Comparison of ENCODE assay signal across 8 cellular contexts in the genomic region with DNA sequence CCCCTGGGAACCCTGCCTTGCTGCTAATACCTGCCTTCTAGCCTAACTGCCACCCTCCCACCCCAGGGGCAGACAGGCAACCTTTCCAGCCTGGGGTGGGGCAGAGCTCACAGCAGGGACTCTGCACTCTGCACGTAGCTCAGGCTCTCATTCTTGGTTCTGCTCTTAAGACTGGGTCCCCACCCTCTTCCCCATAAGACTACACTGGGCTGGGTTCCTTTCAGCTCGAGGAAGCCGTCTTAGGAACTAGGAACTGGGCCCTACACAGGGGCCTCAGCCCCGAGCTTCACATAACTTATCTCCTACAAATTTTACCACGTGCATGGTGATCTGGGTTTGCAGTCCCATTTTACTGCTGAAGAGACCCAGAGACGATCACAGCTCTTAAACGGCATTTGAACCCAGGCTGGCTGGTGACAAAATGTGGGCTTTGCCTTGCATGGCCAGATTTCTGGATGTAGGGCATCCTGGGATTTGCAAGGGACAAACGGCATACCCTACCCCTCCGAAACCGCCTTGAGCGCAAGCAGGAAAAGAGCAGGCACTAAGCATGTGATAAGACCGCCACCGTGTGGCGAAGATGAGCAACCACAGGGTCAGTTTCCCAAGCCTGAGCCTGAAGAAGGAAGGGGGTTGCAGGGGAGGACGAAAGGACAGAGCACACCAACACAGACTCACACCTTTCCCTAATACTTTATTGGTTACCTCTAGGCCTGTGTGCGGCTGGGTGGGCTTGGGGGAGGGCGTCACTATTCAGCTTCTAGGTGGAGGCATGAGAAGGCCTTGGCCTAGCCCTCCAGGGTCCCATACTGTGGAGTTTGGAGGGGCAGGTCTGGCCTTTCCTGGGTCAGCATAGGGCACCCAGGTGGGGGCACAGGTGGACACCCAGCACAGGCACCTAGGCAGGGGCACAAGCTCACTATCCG. TPM values are rescaled to one million over a fixed set of nuclear protein-coding genes. Genes with fewer than 3 reads are reported as not detected.
DNase-seq lines count a peak whose midpoint lies in the region; ATAC-seq and TF ChIP-seq lines count a peak whose summit lies in the region.

No MANE protein-coding gene starts in this region.

- POLR2A ChIA-PET in CD4-positive, alpha-beta memory T cell (lab: Charles Lee; ENCODE audit: partially characterized antibody) = interaction anchor here (0.6 to 20.0 kb wide), 11 partner anchors 9 to 115 kb away, joined by 3 to 1162 read pairs (median 11); a partner anchor contains a TSS
- POLR2A ChIA-PET in OCI-LY7 (lab: Charles Lee) = no interaction called here

- H3K9me2 ChIP-seq in OCI-LY7 (ENCODE audit: insufficient read depth, low read length) = no peaks in the 10 kb centered on the region

- peaks cover 7 to 31% of the 10 kb centered on the region in 2 donors for H3K36me3 Mint-ChIP-seq in CD4-positive, alpha-beta memory T cell
- peaks cover 1% of the 10 kb centered on the region for H3K36me3 Mint-ChIP-seq in IgD-negative memory B cell
- H3K36me3 Mint-ChIP-seq in activated T-cell treated with anti-CD3 and anti-CD28 coated beads, Interleukin-2, amount 50 U/mL, for 24 hours (ENCODE audit: low read depth) = peaks cover 72% of the 10 kb centered on the region

- H3K9me3 Mint-ChIP-seq in CD4-positive, alpha-beta memory T cell = peaks cover 0 to 22% (median 0%) of the 10 kb centered on the region in 8 donors
- H3K9me3 Mint-ChIP-seq in IgD-negative memory B cell = peaks cover 0 to 2% (median 0%) of the 10 kb centered on the region in 3 donors
- no peaks in the 10 kb centered on the region for H3K9me3 Mint-ChIP-seq in activated T-cell treated with anti-CD3 and anti-CD28 coated beads, Interleukin-2, amount 50 U/mL, for 24 hours

- H3K27ac ChIP-seq in CD4-positive, alpha-beta memory T cell (ENCODE audit: low read depth, low read length) = peak overlapping the region; percentile 42
- no peak overlapping the region for H3K27ac ChIP-seq in OCI-LY7 (ENCODE audit: low read depth, low read length, poor library complexity, severe bottlenecking)
- H3K27ac ChIP-seq in esophagus muscularis mucosa (replicated peaks in 1 of 4) = peak overlapping the region; percentile 63 to 99 (median 84)
- peak overlapping the region; percentile 70 for H3K27ac ChIP-seq in suprapubic skin

- intact Hi-C loops in CD4-positive, alpha-beta memory T cell (cut with micrococcal nuclease) = loop anchor here (1.0 to 5.0 kb wide), 6 partner anchors 19 to 79 kb away; a partner anchor contains a TSS
- intact Hi-C loops in OCI-LY7 (cut with micrococcal nuclease; ENCODE audit: unreplicated experiment) = loop anchor here (1.0 to 2.0 kb wide), 3 partner anchors 19 to 120 kb away; no protein-coding TSS in a partner anchor
- intact Hi-C loops in esophagus muscularis mucosa (cut with DNase I) = loop anchor here (1.0 to 5.0 kb wide), 2 partner anchors 19 to 34 kb away; no protein-coding TSS in a partner anchor

- H3K27me3 ChIP-seq in CD4-positive, alpha-beta memory T cell (ENCODE audit: insufficient read depth, low read length) = no peaks in the 10 kb centered on the region
- H3K27me3 ChIP-seq in esophagus muscularis mucosa (no peaks in the 10 kb centered on the region), suprapubic skin (no peaks in the 10 kb centered on the region)

- H3K4me3 ChIP-seq in CD4-positive, alpha-beta memory T cell (ENCODE audit: low read length in 2 of 2) = peak overlapping the region in 1 of 2 donors; percentile 42
- no peak overlapping the region for H3K4me3 ChIP-seq in OCI-LY7 (ENCODE audit: low read depth, low read length, poor library complexity, severe bottlenecking)
- H3K4me3 ChIP-seq in esophagus muscularis mucosa = peak overlapping the region in 1 of 4 donors; percentile 18
- peak overlapping the region; percentile 13 for H3K4me3 ChIP-seq in suprapubic skin

- no peaks in the 10 kb centered on the region for H3K27me3 Mint-ChIP-seq in CD4-positive, alpha-beta memory T cell
- H3K27me3 Mint-ChIP-seq in IgD-negative memory B cell = no peaks in the 10 kb centered on the region
- H3K27me3 Mint-ChIP-seq in activated T-cell treated with anti-CD3 and anti-CD28 coated beads, Interleukin-2, amount 50 U/mL, for 24 hours = no peaks in the 10 kb centered on the region

- peaks cover 25 to 51% (median 34%) of the 10 kb centered on the region in 4 donors for H3K4me1 Mint-ChIP-seq in CD4-positive, alpha-beta memory T cell
- H3K4me1 Mint-ChIP-seq in IgD-negative memory B cell = peaks cover 20 to 25% (median 22%) of the 10 kb centered on the region in 3 donors
- peaks cover 42% of the 10 kb centered on the region for H3K4me1 Mint-ChIP-seq in activated T-cell treated with anti-CD3 and anti-CD28 coated beads, Interleukin-2, amount 50 U/mL, for 24 hours (ENCODE audit: low read depth)

- DNase-seq in CD4-positive, alpha-beta memory T cell = peak; percentile 79 to 84 (median 79)
- DNase-seq in OCI-LY7 (ENCODE audit: low spot score) = peak; percentile 86
- DNase-seq in activated T-cell treated with anti-CD3 and anti-CD28 coated beads, Interleukin-2, amount 50 U/mL, for 24 hours = peak; percentile 84
- no peak for DNase-seq in esophagus muscularis mucosa (ENCODE audit: extremely low spot score)
- DNase-seq in myocyte (ENCODE audit: low read depth) = peak; percentile 84
- DNase-seq in suprapubic skin (ENCODE audit: low spot score in 2 of 2) = peak in 1 of 2 donors; percentile 87

- H4K20me1 ChIP-seq in OCI-LY7 (ENCODE audit: insufficient read depth, low read length) = no peaks in the 10 kb centered on the region; the same call in 1 of the 2 replicates

- no peak for TF ChIP-seq EP300 in esophagus muscularis mucosa (IDR thresholded peaks at IDR 0.05)
- no peak for TF ChIP-seq EP300 in suprapubic skin (IDR thresholded peaks at IDR 0.05)

- H3K4me3 Mint-ChIP-seq in CD4-positive, alpha-beta memory T cell = peak overlapping the region; percentile 59 to 89 (median 82)
- peak overlapping the region; percentile 78 to 93 (median 87) for H3K4me3 Mint-ChIP-seq in IgD-negative memory B cell
- H3K4me3 Mint-ChIP-seq in activated T-cell treated with anti-CD3 and anti-CD28 coated beads, Interleukin-2, amount 50 U/mL, for 24 hours = peak overlapping the region; percentile 69

- no peaks in the 10 kb centered on the region for H3K9me3 ChIP-seq in CD4-positive, alpha-beta memory T cell (ENCODE audit: control insufficient read depth in 1 of 2, low read length in 2 of 2)
- H3K9me3 ChIP-seq in OCI-LY7 (ENCODE audit: low read length) (no peaks in the 10 kb centered on the region), esophagus muscularis mucosa (peaks cover 0 to 1% (median 0%) of the 10 kb centered on the region in 4 donors), suprapubic skin (no peaks in the 10 kb centered on the region)

- H3K36me3 ChIP-seq in CD4-positive, alpha-beta memory T cell (ENCODE audit: insufficient read depth, low read length) = peaks cover 14% of the 10 kb centered on the region
- H3K36me3 ChIP-seq in OCI-LY7 (ENCODE audit: insufficient read depth, low read length) (peaks cover 19% of the 10 kb centered on the region; the same call in 1 of the 2 replicates), esophagus muscularis mucosa (peaks cover 6 to 43% (median 26%) of the 10 kb centered on the region in 4 donors), suprapubic skin (peaks cover 24% of the 10 kb centered on the region)

- peak overlapping the region; percentile 54 for H3K4me2 ChIP-seq in OCI-LY7 (ENCODE audit: low read length)

- BruUV-seq in OCI-LY7 (replicated peaks; lab: Mats Ljungman, UMichigan) = TSS peak; percentile 26

- peak overlapping the region in 6 of 7 donors; percentile 95 to 99 (median 97) for H3K27ac Mint-ChIP-seq in CD4-positive, alpha-beta memory T cell
- H3K27ac Mint-ChIP-seq in IgD-negative memory B cell = peak overlapping the region; percentile 93 to 100 (median 98)
- H3K27ac Mint-ChIP-seq in activated T-cell treated with anti-CD3 and anti-CD28 coated beads, Interleukin-2, amount 50 U/mL, for 24 hours = peak overlapping the region; percentile 86

- H3K79me2 ChIP-seq in OCI-LY7 (ENCODE audit: insufficient read depth, low read depth, low read length) = peaks cover 19% of the 10 kb centered on the region

- CTCF ChIA-PET in CD4-positive, alpha-beta memory T cell (lab: Charles Lee; ENCODE audit: partially characterized antibody) = interaction anchor here (0.6 to 17.4 kb wide), 28 partner anchors 9 to 402 kb away, joined by 3 to 906 read pairs (median 4); a partner anchor contains a TSS
- CTCF ChIA-PET in OCI-LY7 (lab: Charles Lee; ENCODE audit: unreplicated experiment) = interaction anchor here (0.9 to 1.3 kb wide), 3 partner anchors 18 to 29 kb away, joined by 3 to 5 read pairs (median 4); no protein-coding TSS in a partner anchor

- no peak for ATAC-seq in GM21515 (IDR thresholded peaks at IDR 0.05; ENCODE audit: unreplicated experiment)

- H3K4me1 ChIP-seq in CD4-positive, alpha-beta memory T cell (ENCODE audit: insufficient read depth, low read length) = peaks cover 42% of the 10 kb centered on the region
- peaks cover 26% of the 10 kb centered on the region for H3K4me1 ChIP-seq in OCI-LY7 (ENCODE audit: insufficient read depth, low read length, poor library complexity, severe bottlenecking)
- H3K4me1 ChIP-seq in esophagus muscularis mucosa = peaks cover 27 to 43% (median 38%) of the 10 kb centered on the region in 4 donors
- H3K4me1 ChIP-seq in suprapubic skin = peaks cover 46% of the 10 kb centered on the region

- TF ChIP-seq POLR2A in esophagus muscularis mucosa (IDR thresholded peaks at IDR 0.05; ENCODE audit: low read depth) (peak; percentile 2), suprapubic skin (IDR thresholded peaks at IDR 0.05) (no peak)

- peak; percentile 93 for TF ChIP-seq CTCF in OCI-LY7 (conservative IDR thresholded peaks at IDR 0.05; ENCODE audit: low read length)
- peak; percentile 95 to 99 (median 95) for TF ChIP-seq CTCF in esophagus muscularis mucosa (IDR thresholded peaks at IDR 0.05)
- peak; percentile 88 to 95 for TF ChIP-seq CTCF in suprapubic skin (IDR thresholded peaks at IDR 0.05)

- 5% methylated on average over 13 of the region's 18 CpGs for WGBS in esophagus muscularis mucosa
- WGBS in suprapubic skin = 9% methylated on average over 17 of the region's 18 CpGs

- H2AFZ ChIP-seq in OCI-LY7 (ENCODE audit: low read length) = no peak overlapping the region

RNA-seq across cellular contexts. Expression of a gene that starts 5.1 kb away (rescaled TPM):
- total RNA-seq in CD4-positive, alpha-beta memory T cell = 100 to 1,000 TPM; 103 to 106 TPM
- 1,000 to 10,000 TPM in 1 of 2 donors, 100 to 1,000 TPM in 1; 771 to 3,132 TPM for polyA plus RNA-seq in CD4-positive, alpha-beta memory T cell
- polyA plus RNA-seq in IgD-negative memory B cell = 955 TPM
- 43.7 and 45.5 TPM in 2 replicates for total RNA-seq in OCI-LY7 (2014; rRNA removed; shearing (Covaris generic))
- 31.8 TPM in 2 replicates for total RNA-seq in OCI-LY7 (2022)
- 1,000 to 10,000 TPM in 1 of 4 donors, 100 to 1,000 TPM in 2, 10 to 100 TPM in 1; 82.2 to 1,609 (median 182) TPM for total RNA-seq in esophagus muscularis mucosa
- 84.4 and 96.5 TPM in 2 replicates for total RNA-seq in myocyte
- 94.3 TPM for polyA plus RNA-seq in myocyte (2012)
- 1,000 to 10,000 TPM in 3 of 4 donors, 100 to 1,000 TPM in 1; 687 to 2,027 (median 1,088) TPM for total RNA-seq in suprapubic skin

RNA-seq across cellular contexts. Expression of a gene that starts 5.2 kb away (rescaled TPM):
- total RNA-seq in CD4-positive, alpha-beta memory T cell = 100 to 1,000 TPM; 116 to 120 TPM
- 100 to 1,000 TPM; 266 to 533 TPM for polyA plus RNA-seq in CD4-positive, alpha-beta memory T cell
- 195 TPM for polyA plus RNA-seq in IgD-negative memory B cell
- total RNA-seq in OCI-LY7 (2014; rRNA removed; shearing (Covaris generic)) = 344 and 399 TPM in 2 replicates
- total RNA-seq in OCI-LY7 (2022) = 345 and 357 TPM in 2 replicates
- total RNA-seq in esophagus muscularis mucosa = 100 to 1,000 TPM; 236 to 275 (median 250) TPM
- 109 and 130 TPM in 2 replicates for total RNA-seq in myocyte
- 51.9 TPM for polyA plus RNA-seq in myocyte (2012)
- 100 to 1,000 TPM; 270 to 579 (median 540) TPM for total RNA-seq in suprapubic skin

RNA-seq across cellular contexts. Expression of a gene that starts 5.5 kb away (rescaled TPM):
- 1 to 10 TPM; 2.2 to 3.2 TPM for total RNA-seq in CD4-positive, alpha-beta memory T cell
- polyA plus RNA-seq in CD4-positive, alpha-beta memory T cell = 1 to 10 TPM; 1.5 to 4.4 TPM
- 6.4 TPM for polyA plus RNA-seq in IgD-negative memory B cell
- total RNA-seq in OCI-LY7 (2014; rRNA removed; shearing (Covaris generic)) = not detected in 2 replicates
- 42.7 and 42.8 TPM in 2 replicates for total RNA-seq in OCI-LY7 (2022)
- under 1 TPM in 1 of 4 donors, not detected in 3; 0.65 TPM for total RNA-seq in esophagus muscularis mucosa
- total RNA-seq in myocyte = not detected in 2 replicates
- 2.3 TPM for polyA plus RNA-seq in myocyte (2012)
- total RNA-seq in suprapubic skin = 1 to 10 TPM in 1 of 4 donors, not detected in 3; 1.6 TPM

RNA-seq across cellular contexts. Expression of a gene that starts 10.0 kb away (rescaled TPM):
- total RNA-seq in CD4-positive, alpha-beta memory T cell = 10 to 100 TPM; 10.5 to 12.6 TPM
- 10 to 100 TPM; 16.9 to 23.5 TPM for polyA plus RNA-seq in CD4-positive, alpha-beta memory T cell
- polyA plus RNA-seq in IgD-negative memory B cell = 27.4 TPM
- total RNA-seq in OCI-LY7 (2014; rRNA removed; shearing (Covaris generic)) = 115 and 130 TPM in 2 replicates
- total RNA-seq in OCI-LY7 (2022) (86.0 and 90.5 TPM in 2 replicates), esophagus muscularis mucosa (1 to 10 TPM; 2.7 to 6.6 (median 4.2) TPM), myocyte (3.5 and 4.3 TPM in 2 replicates), suprapubic skin (10 to 100 TPM; 12.3 to 15.4 (median 14.0) TPM)
- polyA plus RNA-seq in myocyte (2012) = 8.4 TPM

RNA-seq across cellular contexts. Expression of a gene that starts 21.1 kb away (rescaled TPM):
- total RNA-seq in CD4-positive, alpha-beta memory T cell = 10 to 100 TPM; 23.3 to 24.2 TPM
- 1 to 10 TPM; 2.6 to 3.4 TPM for polyA plus RNA-seq in CD4-positive, alpha-beta memory T cell
- 6.6 TPM for polyA plus RNA-seq in IgD-negative memory B cell
- 7.4 and 9.1 TPM in 2 replicates for total RNA-seq in OCI-LY7 (2014; rRNA removed; shearing (Covaris generic))
- 28.8 and 29.4 TPM in 2 replicates for total RNA-seq in OCI-LY7 (2022)
- total RNA-seq in esophagus muscularis mucosa = 10 to 100 TPM in 3 of 4 donors, 1 to 10 TPM in 1; 7.1 to 17.0 (median 12.6) TPM
- 39.6 and 49.9 TPM in 2 replicates for total RNA-seq in myocyte
- polyA plus RNA-seq in myocyte (2012) = 30.7 TPM
- total RNA-seq in suprapubic skin = 100 to 1,000 TPM in 2 of 4 donors, 10 to 100 TPM in 2; 55.1 to 227 (median 83.6) TPM
